ENCODE assay signal across 27 cellular contexts in genomic region chr10:108905821-108906220, GRCh38.
"Had no signal": no experiment of that assay in that cellular context is flagged by ENCODE, and none has a peak within 500 bp of the region (broad histone marks: within the 10 kb centered on the region; RNA-seq: fewer than 3 reads in every experiment).

No MANE protein-coding gene starts in this region.

- H3K27ac ChIP-seq: adrenal gland, Peyer's patch, SJSA1, WERI-Rb-1 had no signal

- FAIRE-seq: colon had no signal

- DNase-seq: activated CD4-positive, alpha-beta T cell treated with anti-CD3 and anti-CD28 coated beads for 1 hour; activated CD4-positive, alpha-beta T cell treated with anti-CD3 and anti-CD28 coated beads for 48 hours; activated CD4-positive, CD25-positive, alpha-beta regulatory T cell; activated CD8-positive, alpha-beta T cell treated with anti-CD3 and anti-CD28 coated beads for 36 hours; activated gamma-delta T cell; activated naive CD4-positive, alpha-beta T cell treated with Interleukin-2 at 50 U/mL for 16 hours; activated naive CD8-positive, alpha-beta T cell treated with anti-CD3 and anti-CD28 coated beads, Interleukin-2, amount 10 ng/mL, durations not matched to agents 7 days and 5 days; activated T-cell treated with anti-CD3 and anti-CD28 coated beads, Interleukin-2, amount 50 U/mL, for 1 hour; activated T-cell treated with anti-CD3 and anti-CD28 coated beads, Interleukin-2, amount 50 U/mL, for 72 hours; adrenal gland; central memory CD4-positive, alpha-beta T cell; Karpas-422; KBM-7; NCI-H1436 treated with DMSO at 0.1 percent for 48 hours; NCI-H1694 treated with DMSO at 0.1 percent for 48 hours; NCI-H2029; NCI-H345; NCI-H524 treated with DMSO at 0.1 percent for 48 hours; NCI-H774; PC-3; Peyer's patch; RPMI8226; SHP77 treated with DMSO at 0.1 percent for 48 hours; T1000; WERI-Rb-1 had no signal

- H3K27me3 ChIP-seq: adrenal gland, Peyer's patch, SJSA1 had no signal

- H3K4me1 ChIP-seq: Peyer's patch had no signal

- H3K9me3 ChIP-seq: adrenal gland, Peyer's patch, SJSA1 had no signal

- ATAC-seq: activated CD8-positive, alpha-beta T cell treated with anti-CD3 and anti-CD28 coated beads for 36 hours; activated T-cell treated with anti-CD3 and anti-CD28 coated beads, Interleukin-2, amount 50 U/mL, for 72 hours; PC-3 had no signal

- H3K4me3 ChIP-seq: adrenal gland, Peyer's patch, SJSA1 had no signal

- H3K36me3 ChIP-seq: adrenal gland, Peyer's patch, SJSA1, WERI-Rb-1 had no signal
